In genomic region chr4:73944061-73944875, GRCh38 we compare ENCODE assay signal across 8 cellular contexts. TPM values are rescaled to one million over a fixed set of nuclear protein-coding genes. Genes with fewer than 3 reads are reported as not detected.
DNase-seq lines count a peak whose midpoint lies in the region; ATAC-seq and TF ChIP-seq lines count a peak whose summit lies in the region.
"Had no signal": no experiment of that assay in that cellular context is flagged by ENCODE, and none has a peak within 500 bp of the region (broad histone marks: within the 10 kb centered on the region; RNA-seq: fewer than 3 reads in every experiment).

No MANE protein-coding gene starts in this region.

- H3K27me3 Mint-ChIP-seq in endodermal cell (ENCODE audit: insufficient read depth), result peaks cover 99% of the 10 kb centered on the region

- H3K27me3 ChIP-seq in endodermal cell (ENCODE audit: control insufficient read depth, insufficient read depth, low read length, poor library complexity, severe bottlenecking) (peaks cover 89% of the 10 kb centered on the region), lung (ENCODE audit: control insufficient read depth, insufficient read depth) (peaks cover 2% of the 10 kb centered on the region), tibial artery (peaks cover 0 to 18% of the 10 kb centered on the region in 2 donors)

- H3K4me3 ChIP-seq in endodermal cell (ENCODE audit: low read length) (peak overlapping the region; percentile 57), lung (peak overlapping the region; percentile 28), tibial artery (peak overlapping the region; percentile 21 to 44)

- H3K4me1 Mint-ChIP-seq in endodermal cell, result peaks cover 19% of the 10 kb centered on the region

- no peak overlapping the region for H3K9ac ChIP-seq in endodermal cell (ENCODE audit: extremely low read depth, low read length, poor library complexity, severe bottlenecking)

- intact Hi-C loops in tibial artery (cut with DNase I; ENCODE audit: low total_unique reads), result no loop called here

- no peaks in the 10 kb centered on the region for H3K36me3 Mint-ChIP-seq in endodermal cell (ENCODE audit: low read depth)

- H3K9me3 Mint-ChIP-seq in endodermal cell, result no peaks in the 10 kb centered on the region

- H3K27ac ChIP-seq in endodermal cell (ENCODE audit: low read depth, low read length) (no peak overlapping the region), lung (ENCODE audit: low read depth in 1 of 2, low read length in 1 of 2) (no peak overlapping the region), tibial artery (no peak overlapping the region)

- no peak for ATAC-seq in lung (ENCODE audit: insufficient read depth, low FRiP score)
- no peak for ATAC-seq in HG03045 (IDR thresholded peaks at IDR 0.05; ENCODE audit: unreplicated experiment)
- ATAC-seq in GM21447 (IDR thresholded peaks at IDR 0.05; ENCODE audit: unreplicated experiment), result no peak
- ATAC-seq: activated CD8-positive, alpha-beta T cell treated with anti-CD3 and anti-CD28 coated beads, Interleukin-2, amount 10 ng/mL, durations not matched to agents 7 days and 5 days had no signal

- peak overlapping the region; percentile 50 for H3K4me3 Mint-ChIP-seq in endodermal cell
- H3K4me3 Mint-ChIP-seq: activated CD8-positive, alpha-beta T cell treated with anti-CD3 and anti-CD28 coated beads, Interleukin-2, amount 10 ng/mL, durations not matched to agents 7 days and 5 days had no signal

- H3K4me1 ChIP-seq in endodermal cell (ENCODE audit: control insufficient read depth, insufficient read depth, low read length) (no peaks in the 10 kb centered on the region), lung (ENCODE audit: control insufficient read depth in 2 of 2, insufficient read depth in 2 of 2, low read length in 2 of 2) (peaks cover 0 to 4% of the 10 kb centered on the region in 2 donors), tibial artery (peaks cover 0 to 15% (median 10%) of the 10 kb centered on the region in 4 donors)

- DNase-seq in NCI-H226, result peak; percentile 34
- DNase-seq in endodermal cell, result peak; percentile 84
- peak; percentile 35 for DNase-seq in lung (ENCODE audit: low spot score)
- no peak for DNase-seq in tibial artery
- no peak for DNase-seq in activated CD8-positive, alpha-beta memory T cell treated with anti-CD3 and anti-CD28 coated beads for 24 hours
- DNase-seq: activated CD8-positive, alpha-beta T cell treated with anti-CD3 and anti-CD28 coated beads, Interleukin-2, amount 10 ng/mL, durations not matched to agents 7 days and 5 days had no signal

- TF ChIP-seq CTCF in endodermal cell (conservative IDR thresholded peaks at IDR 0.05) (peak; percentile 30), lung (IDR thresholded peaks at IDR 0.05; ENCODE audit: control extremely low read depth, extremely low read depth) (no peak), tibial artery (IDR thresholded peaks at IDR 0.05) (no peak)

- H3K27ac Mint-ChIP-seq in endodermal cell, result no peak overlapping the region
- H3K27ac Mint-ChIP-seq: activated CD8-positive, alpha-beta T cell treated with anti-CD3 and anti-CD28 coated beads, Interleukin-2, amount 10 ng/mL, durations not matched to agents 7 days and 5 days had no signal

- H3K9me3 ChIP-seq in endodermal cell (ENCODE audit: control insufficient read depth, low read length), result no peaks in the 10 kb centered on the region
- no peaks in the 10 kb centered on the region for H3K9me3 ChIP-seq in lung (ENCODE audit: control insufficient read depth in 2 of 2, insufficient read depth in 1 of 2, low read length in 1 of 2)
- no peaks in the 10 kb centered on the region for H3K9me3 ChIP-seq in tibial artery

- H3K36me3 ChIP-seq in endodermal cell (ENCODE audit: control insufficient read depth, insufficient read depth, low read length), result no peaks in the 10 kb centered on the region
- no peaks in the 10 kb centered on the region for H3K36me3 ChIP-seq in lung (ENCODE audit: control insufficient read depth in 2 of 2, insufficient read depth in 2 of 2, low read length in 2 of 2)
- no peaks in the 10 kb centered on the region for H3K36me3 ChIP-seq in tibial artery

- WGBS in endodermal cell (ENCODE audit: insufficient coverage in 1 of 2, insufficient read length in 1 of 2), 2 experiments, result 3 to 5% methylated on average over 9 to 49 of the region's 49 CpGs
- WGBS in lung, 2 donors, result 6 to 7% methylated on average over 49 of the region's 49 CpGs

RNA-seq across cellular contexts. Expression of gene PF4, which starts 37.6 kb away (rescaled TPM):
- 1 to 10 TPM in 1 of 2 donors, not detected in 1; 3.4 TPM for total RNA-seq in endodermal cell
- not detected for polyA plus RNA-seq in endodermal cell (2013, experiment 1 of 2)
- not detected for polyA plus RNA-seq in endodermal cell (2013, experiment 2 of 2)
- total RNA-seq in lung, result 1 to 10 TPM; 2.1 to 8.5 TPM
- polyA plus RNA-seq in lung, result 10 to 100 TPM in 1 of 2 donors, 1 to 10 TPM in 1; 1.5 to 15.7 TPM
- total RNA-seq: activated CD8-positive, alpha-beta T cell treated with anti-CD3 and anti-CD28 coated beads, Interleukin-2, amount 10 ng/mL, durations not matched to agents 7 days and 5 days had no signal

RNA-seq across cellular contexts. Expression of gene PPBP, which starts 43.7 kb away (rescaled TPM):
- not detected for total RNA-seq in endodermal cell
- polyA plus RNA-seq in endodermal cell (2013, experiment 1 of 2), result not detected
- not detected for polyA plus RNA-seq in endodermal cell (2013, experiment 2 of 2)
- total RNA-seq in lung, result 10 to 100 TPM in 1 of 2 donors, 1 to 10 TPM in 1; 2.5 to 43.5 TPM
- polyA plus RNA-seq in lung, result 10 to 100 TPM in 1 of 2 donors, 1 to 10 TPM in 1; 1.9 to 12.3 TPM
- total RNA-seq: activated CD8-positive, alpha-beta T cell treated with anti-CD3 and anti-CD28 coated beads, Interleukin-2, amount 10 ng/mL, durations not matched to agents 7 days and 5 days had no signal

RNA-seq across cellular contexts. Expression of gene CXCL5, which starts 54.2 kb away (rescaled TPM):
- total RNA-seq in endodermal cell (10 to 100 TPM in 1 of 2 donors, under 1 TPM in 1; 0.73 to 10.7 TPM), lung (10 to 100 TPM; 48.5 to 52.8 TPM)
- 0.32 TPM for polyA plus RNA-seq in endodermal cell (2013, experiment 1 of 2)
- polyA plus RNA-seq in endodermal cell (2013, experiment 2 of 2), result 0.17 TPM
- 10 to 100 TPM in 1 of 2 donors, 1 to 10 TPM in 1; 1.6 to 32.0 TPM for polyA plus RNA-seq in lung
- total RNA-seq: activated CD8-positive, alpha-beta T cell treated with anti-CD3 and anti-CD28 coated beads, Interleukin-2, amount 10 ng/mL, durations not matched to agents 7 days and 5 days had no signal

Comparison
In these comparisons a context has a peak if more than half of its experiments do, and no peak if none do; other contexts are left out.
1. DNase-seq: peak in NCI-H226 (single experiment), endodermal cell (single experiment) and lung (single experiment); none in tibial artery (0 of 2) and activated CD8-positive, alpha-beta memory T cell treated with anti-CD3 and anti-CD28 coated beads for 24 hours (single experiment).
2. RNA of gene CXCL5, which starts 54.2 kb away (total RNA-seq): 48.5 to 52.8 TPM in lung; 0.73 to 10.7 TPM in endodermal cell; every median in the first group is over 4 times any median in the second.
3. Peak in every context shown above with its lines, with median percentiles within 50 percentile points of each other: H3K4me3 ChIP-seq.